In genomic region chr11:106496677-106497076, GRCh38 we compare ENCODE assay signal across 25 cellular contexts.
"Had no signal": no experiment of that assay in that cellular context is flagged by ENCODE, and none has a peak within 500 bp of the region (broad histone marks: within the 10 kb centered on the region; RNA-seq: fewer than 3 reads in every experiment).

No MANE protein-coding gene starts in this region.

- H3K36me3 ChIP-seq: esophagus muscularis mucosa, gastroesophageal sphincter, neural progenitor cell, stomach, thyroid gland, vagina had no signal

- H3K9ac ChIP-seq: neural progenitor cell, parathyroid adenoma had no signal

- FAIRE-seq: keratinocyte had no signal

- H3K27me3 ChIP-seq: esophagus muscularis mucosa, gastroesophageal sphincter, neural progenitor cell, stomach, thyroid gland, vagina had no signal

- H3K4me3 ChIP-seq: coronary artery, esophagus muscularis mucosa, gastroesophageal sphincter, lung, neural progenitor cell, smooth muscle cell, stomach, thyroid gland, vagina had no signal

- H2AFZ ChIP-seq: parathyroid adenoma had no signal

- H3K79me2 ChIP-seq: parathyroid adenoma had no signal

- H3K27ac ChIP-seq: coronary artery, esophagus muscularis mucosa, gastroesophageal sphincter, neural progenitor cell, parathyroid adenoma, stomach, thyroid gland, vagina had no signal

- H3K9me3 ChIP-seq: esophagus muscularis mucosa, gastroesophageal sphincter, stomach, thyroid gland, vagina had no signal

- H3K4me2 ChIP-seq: neural progenitor cell, smooth muscle cell had no signal

- DNase-seq: dermis blood vessel endothelial cell; effector memory CD4-positive, alpha-beta T cell; foreskin fibroblast; hypothalamus; immature natural killer cell; mesenchymal stem cell; naive thymus-derived CD4-positive, alpha-beta T cell; stimulated activated CD4-positive, alpha-beta T cell treated with anti-CD3 and anti-CD28 coated beads, Interleukin-12 subunit alpha, Interleukin-12 subunit beta, amount 100 ng/mL, for 4 hours; stimulated activated CD4-positive, alpha-beta T cell treated with anti-CD3 and anti-CD28 coated beads, Interleukin-1b, Interleukin-23, amount 100 ng/mL, for 48 hours; stimulated activated CD4-positive, alpha-beta T cell treated with anti-CD3 and anti-CD28 coated beads, Interleukin-4, amount 100 ng/mL, for 24 hours; stimulated activated naive CD4-positive, alpha-beta T cell treated with Interleukin-2 at 50 U/mL for 16 hours; stomach; thyroid gland had no signal

- ATAC-seq: gastroesophageal sphincter; left lobe of liver; naive thymus-derived CD4-positive, alpha-beta T cell; sciatic nerve; stimulated activated effector memory CD8-positive, alpha-beta T cell treated with anti-CD3 and anti-CD28 coated beads, Interleukin-12 subunit alpha, Interleukin-12 subunit beta, amount 100 ng/mL, for 72 hours had no signal

- H3K4me1 ChIP-seq: esophagus muscularis mucosa, gastroesophageal sphincter, neural progenitor cell, parathyroid adenoma, thyroid gland, vagina had no signal
